In genomic region chr22:44684506-44685383, GRCh38 we compare ENCODE assay signal across 7 cellular contexts. TPM values are rescaled to one million over a fixed set of nuclear protein-coding genes. Genes with fewer than 3 reads are reported as not detected.
DNase-seq lines count a peak whose midpoint lies in the region; ATAC-seq, FAIRE-seq and TF ChIP-seq lines count a peak whose summit lies in the region.

No MANE protein-coding gene starts in this region.

- H3K36me3 ChIP-seq in breast epithelium (no peaks in the 10 kb centered on the region), keratinocyte (ENCODE audit: control insufficient read depth in 2 of 2, extremely low read depth in 1 of 2, insufficient read depth in 2 of 2, low read length in 2 of 2) (no peaks in the 10 kb centered on the region)

- no peaks in the 10 kb centered on the region for H4K20me1 ChIP-seq in keratinocyte (ENCODE audit: control insufficient read depth, extremely low read depth, insufficient read depth, low read length)

- CTCF ChIA-PET in WTC11 (lab: Charles Lee) = interaction anchor here (0.5 to 4.4 kb wide), 62 partner anchors 8 to 835 kb away, joined by 3 to 57 read pairs (median 4); partner anchors contain the start of genes ARHGAP8, NUP50, PARVB and PRR5

- dilution Hi-C loops in keratinocyte (cut with MboI; ENCODE audit: extremely low pct_ligation_motif_present, low sequenced_read_pairs) = no loop called here

- peak; percentile 90 for TF ChIP-seq CTCF in WTC11 (IDR thresholded peaks at IDR 0.05)
- peak; percentile 68 to 99 (median 94) for TF ChIP-seq CTCF in breast epithelium (IDR thresholded peaks at IDR 0.05)
- peak; percentile 84 to 100 (median 99) for TF ChIP-seq CTCF in keratinocyte (optimal IDR thresholded peaks at IDR 0.05 in 1 of 3, IDR thresholded peaks at IDR 0.05 in 1 of 3, conservative IDR thresholded peaks at IDR 0.05 in 1 of 3; ENCODE audit: extremely low read depth in 1 of 3, insufficient read depth in 2 of 3, low read length in 3 of 3)

- no peaks in the 10 kb centered on the region for H3K9me3 Mint-ChIP-seq in WTC11

- no peak overlapping the region for H3K27ac Mint-ChIP-seq in WTC11

- no peaks in the 10 kb centered on the region for H3K36me3 Mint-ChIP-seq in WTC11

- H3K9me3 ChIP-seq in breast epithelium = no peaks in the 10 kb centered on the region
- no peaks in the 10 kb centered on the region for H3K9me3 ChIP-seq in keratinocyte (ENCODE audit: control insufficient read depth, low read depth, low read length)

- H3K4me2 ChIP-seq in keratinocyte (ENCODE audit: control insufficient read depth, extremely low read depth, insufficient read depth, low read depth, low read length) = peak overlapping the region; percentile 69

- peak; percentile 88 for FAIRE-seq in GM12892 (lab: Jason Lieb, UNC)
- FAIRE-seq in keratinocyte (lab: Jason Lieb, UNC) = peak; percentile 79

- no peaks in the 10 kb centered on the region for H3K79me2 ChIP-seq in keratinocyte (ENCODE audit: control insufficient read depth, insufficient read depth, low read length)

- peak overlapping the region; percentile 29 for H3K9ac ChIP-seq in keratinocyte (ENCODE audit: control insufficient read depth, extremely low read depth, insufficient read depth, low read length)

- peak overlapping the region in 1 of 2 donors; percentile 76 for H3K27ac ChIP-seq in breast epithelium
- H3K27ac ChIP-seq in keratinocyte (ENCODE audit: control insufficient read depth, insufficient read depth, low read length) = peak overlapping the region; percentile 78

- intact Hi-C loops in breast epithelium (cut with DNase I; ENCODE audit: low total_unique reads) = no loop called here

- H3K4me1 ChIP-seq in breast epithelium (no peaks in the 10 kb centered on the region), keratinocyte (ENCODE audit: control insufficient read depth, extremely low read depth, insufficient read depth, low read length) (peaks cover 22% of the 10 kb centered on the region)

- peaks cover 10% of the 10 kb centered on the region for H3K4me1 Mint-ChIP-seq in WTC11

- H2AFZ ChIP-seq in keratinocyte (ENCODE audit: control insufficient read depth, low read length) = peak overlapping the region; percentile 74

- ATAC-seq in HG02943 (IDR thresholded peaks at IDR 0.05; ENCODE audit: low read depth, unreplicated experiment) (peak; percentile 55), WTC11 (peak; percentile 89)

- peak; percentile 81 for DNase-seq in GM12892 (ENCODE audit: insufficient read length)
- DNase-seq in NCI-H2171 treated with DMSO at 0.1 percent for 48 hours (lab: John Stamatoyannopoulos, UW) = peak; percentile 81
- DNase-seq in WTC11 (ENCODE audit: low spot score) = peak; percentile 92
- DNase-seq in breast epithelium (ENCODE audit: low spot score in 2 of 2) = peak; percentile 70 to 86
- DNase-seq in keratinocyte (ENCODE audit: low read depth, low spot score) = peak; percentile 90
- peak; percentile 55 to 79 (median 60) for DNase-seq in stimulated activated CD4-positive, alpha-beta T cell treated with anti-CD3 and anti-CD28 coated beads, Interleukin-1b, Interleukin-23, amount 100 ng/mL, for 24 hours (ENCODE audit: low read depth in 4 of 4, low spot score in 1 of 4)

- POLR2A ChIA-PET in WTC11 (lab: Charles Lee) = no interaction called here

- H3K27me3 ChIP-seq in breast epithelium (no peaks in the 10 kb centered on the region), keratinocyte (ENCODE audit: control insufficient read depth, extremely low read depth, insufficient read depth, low read length) (no peaks in the 10 kb centered on the region)

- no peak overlapping the region for H3K4me3 Mint-ChIP-seq in WTC11

- H3K27me3 Mint-ChIP-seq in WTC11 (ENCODE audit: low read depth) = peaks cover under 1% of the 10 kb centered on the region; the same call in 1 of the 2 replicates

- TF ChIP-seq POLR2A in GM12892 (IDR thresholded peaks at IDR 0.05; ENCODE audit: low read depth, low read length) (no peak), breast epithelium (IDR thresholded peaks at IDR 0.05) (no peak)

- no peaks in the 10 kb centered on the region for H3K9me1 ChIP-seq in keratinocyte (ENCODE audit: control insufficient read depth, extremely low read depth, insufficient read depth, low read length)

- H3K4me3 ChIP-seq in breast epithelium (no peak overlapping the region), keratinocyte (ENCODE audit: control insufficient read depth in 2 of 3, extremely low read depth in 1 of 3, insufficient read depth in 2 of 3, low read depth in 1 of 3, low read length in 3 of 3) (no peak overlapping the region)

TF ChIP-seq in WTC11, 78 proteins besides CTCF, POLR2A, EP300 and RAD21:
- TF ChIP-seq SP1 (CRISPR knock-in tag; conservative IDR thresholded peaks at IDR 0.05) (no peak), ZNF317 (CRISPR knock-in tag; IDR thresholded peaks at IDR 0.05; ENCODE audit: borderline replicate concordance, low read depth) (no peak), USF1 (CRISPR knock-in tag; IDR thresholded peaks at IDR 0.05) (no peak), TEAD4 (CRISPR knock-in tag; IDR thresholded peaks at IDR 0.05) (no peak), HMGXB4 (CRISPR knock-in tag; IDR thresholded peaks at IDR 0.05) (0 out of 2 replicates have a peak, but pooled peaks have one; percentile 28), ATF2 (CRISPR knock-in tag; IDR thresholded peaks at IDR 0.05; ENCODE audit: borderline replicate concordance, low read depth) (no peak), ETV6 (CRISPR knock-in tag; IDR thresholded peaks at IDR 0.05) (0 out of 2 replicates have a peak, but pooled peaks have one; percentile 53), ZNF263 (CRISPR knock-in tag; IDR thresholded peaks at IDR 0.05; ENCODE audit: low read depth) (peak; percentile 63; the same call in 1 of the 2 replicates), GABPB1 (CRISPR knock-in tag; IDR thresholded peaks at IDR 0.05) (peak; percentile 37; the same call in 1 of the 2 replicates), KAT7 (CRISPR knock-in tag; IDR thresholded peaks at IDR 0.05; ENCODE audit: borderline replicate concordance) (no peak), CREB1 (CRISPR knock-in tag; IDR thresholded peaks at IDR 0.05) (no peak)

RNA-seq across cellular contexts. Expression of gene PRR5, which starts 17.3 kb away (rescaled TPM):
- polyA plus RNA-seq in GM12892 (2012; ENCODE audit: missing spikeins) = 0.66 TPM
- 12.3 to 15.6 TPM (median 13.6 TPM) in 3 replicates for total RNA-seq in WTC11 (2021)
- 10 to 100 TPM; 23.7 to 39.5 (median 29.5) TPM for total RNA-seq in breast epithelium
- 9.1 to 15.2 TPM (median 10.9 TPM) in 3 replicates for polyA plus RNA-seq in keratinocyte
- polyA plus RNA-seq in keratinocyte (2011; ENCODE audit: low read depth) = 1.8 TPM
- 7.4 and 15.3 TPM in 2 replicates for polyA plus RNA-seq in keratinocyte (2011; cell fraction: cytosol; rRNA removed)
- 10.8 and 14.1 TPM in 2 replicates for polyA plus RNA-seq in keratinocyte (2011; cell fraction: nucleus; rRNA removed)
- 7.5 and 13.3 TPM in 2 replicates for polyA plus RNA-seq in keratinocyte (2012; ENCODE audit: low replicate concordance)
- polyA minus RNA-seq in keratinocyte = 12.4 to 21.8 TPM (median 17.9 TPM) in 3 replicates
- 14.4 TPM for polyA minus RNA-seq in keratinocyte (2011; cell fraction: cytosol; rRNA and poly(A)+ RNA removed)
- polyA minus RNA-seq in keratinocyte (2011; cell fraction: nucleus; rRNA and poly(A)+ RNA removed) = 10.1 and 14.1 TPM in 2 replicates
